Comparison of ENCODE assay signal across 20 cellular contexts in genomic region chr3:22952860-22953259, GRCh38.
"Had no signal": no experiment of that assay in that cellular context is flagged by ENCODE, and none has a peak within 500 bp of the region (broad histone marks: within the 10 kb centered on the region; RNA-seq: fewer than 3 reads in every experiment).

No MANE protein-coding gene starts in this region.

- H3K36me3 ChIP-seq: lower lobe of right lung, ovary, sigmoid colon, spleen, suprapubic skin, thoracic aorta, tibial artery, upper lobe of right lung had no signal

- ATAC-seq: lower lobe of right lung; naive thymus-derived CD8-positive, alpha-beta T cell; stimulated activated effector memory CD8-positive, alpha-beta T cell treated with anti-CD3 and anti-CD28 coated beads, Interleukin-12 subunit alpha, Interleukin-12 subunit beta, amount 100 ng/mL, for 72 hours; upper lobe of right lung had no signal

- DNase-seq: hypothalamus; islet precursor cell; lower lobe of right lung; mammary epithelial cell; mesenchymal stem cell; naive thymus-derived CD8-positive, alpha-beta T cell; nephron progenitor cell; ovary; right cardiac atrium; sigmoid colon; small intestine; spleen; stimulated activated CD4-positive, alpha-beta T cell treated with anti-CD3 and anti-CD28 coated beads, Interleukin-4, amount 100 ng/mL, for 24 hours; stimulated activated naive CD4-positive, alpha-beta T cell; tibial artery; trophoblast cell; upper lobe of right lung had no signal

- H3K27me3 ChIP-seq: ovary, sigmoid colon, spleen, suprapubic skin, tibial artery, upper lobe of right lung had no signal

- H3K27ac ChIP-seq: lower lobe of right lung, sigmoid colon, spleen, suprapubic skin, thoracic aorta, tibial artery, upper lobe of right lung had no signal

- H3K4me1 ChIP-seq: lower lobe of right lung, spleen, suprapubic skin, tibial artery, upper lobe of right lung had no signal

- H3K9me3 ChIP-seq: lower lobe of right lung, ovary, sigmoid colon, suprapubic skin, thoracic aorta, tibial artery, upper lobe of right lung had no signal

- H3K4me3 ChIP-seq: lower lobe of right lung, ovary, sigmoid colon, spleen, suprapubic skin, thoracic aorta, tibial artery, upper lobe of right lung had no signal
